ENCODE assay signal across 9 cellular contexts in the genomic region with DNA sequence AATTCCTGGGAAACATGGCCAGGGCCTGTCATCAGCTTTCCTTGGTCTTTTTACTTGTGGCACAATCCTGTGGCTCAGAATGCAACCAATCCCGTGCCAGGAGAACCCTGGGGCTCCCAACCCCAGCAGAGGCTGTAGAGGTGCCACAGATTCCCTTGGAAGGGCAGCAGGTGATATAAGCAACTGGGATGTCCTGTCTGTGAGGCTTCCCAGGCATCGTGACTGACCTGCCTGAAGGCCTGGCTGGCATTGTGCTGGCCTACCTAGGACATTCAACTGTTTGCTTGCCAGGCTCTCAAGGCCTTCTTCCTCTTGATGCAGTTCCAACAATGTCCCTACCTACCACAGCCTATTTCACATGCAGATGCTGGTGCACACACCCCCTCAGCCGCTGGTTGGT.
"Had no signal": no experiment of that assay in that cellular context is flagged by ENCODE, and none has a peak within 500 bp of the region (broad histone marks: within the 10 kb centered on the region; RNA-seq: fewer than 3 reads in every experiment).

No MANE protein-coding gene starts in this region.

- H3K4me2 ChIP-seq: GM23338, KMS-11 had no signal

- H3K4me3 Mint-ChIP-seq: GM23338, H9, IgD-negative memory B cell had no signal

- H3K27ac Mint-ChIP-seq: GM23338, IgD-negative memory B cell had no signal

- H3K4me1 Mint-ChIP-seq: GM23338, H9 had no signal

- H3K27ac ChIP-seq: KMS-11 had no signal

- H3K9ac ChIP-seq: KMS-11 had no signal

- H3K4me3 ChIP-seq: GM23338 had no signal

- FAIRE-seq: H1, H54, HTR-8/SVneo had no signal

- DNase-seq: H9, HCEC 1CT, KBM-7 had no signal

- H2AFZ ChIP-seq: GM23338 had no signal

- ATAC-seq: GM23338 had no signal

- H3K9me3 Mint-ChIP-seq: GM23338, H9, IgD-negative memory B cell had no signal

- H3K27me3 Mint-ChIP-seq: IgD-negative memory B cell had no signal
